In the genomic region with DNA sequence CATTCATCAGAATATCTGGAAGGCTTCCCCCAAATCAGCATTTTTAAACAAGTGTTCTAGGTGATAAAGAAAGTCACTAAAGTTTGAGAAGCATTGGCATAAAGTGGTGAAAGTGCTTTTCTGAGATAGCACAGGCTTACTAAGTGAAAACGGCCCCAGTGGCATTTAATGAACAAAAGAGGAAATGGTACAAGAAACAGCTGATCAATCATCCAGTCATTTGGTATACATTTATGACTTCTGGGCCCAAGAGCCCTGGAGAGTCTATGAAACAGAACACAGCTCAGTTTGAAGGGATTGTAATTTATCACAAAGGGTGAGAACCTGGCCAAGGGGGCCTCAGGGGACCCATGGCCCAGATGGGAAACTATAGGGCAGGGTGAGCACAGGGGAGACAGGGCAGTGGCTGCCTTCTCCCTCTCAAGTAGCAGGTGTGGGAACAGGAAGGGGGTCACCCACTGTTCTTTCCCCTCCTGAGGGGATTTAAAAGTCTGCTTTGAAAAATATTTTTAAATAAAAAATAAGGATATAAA, we compare ENCODE assay signal across 16 cellular contexts.
A peak's percentile ranks its signal among the peaks of the same experiment; 100 is the strongest.
DNase-seq lines count a peak whose midpoint lies in the region; ATAC-seq and TF ChIP-seq lines count a peak whose summit lies in the region.
"Had no signal": no experiment of that assay in that cellular context is flagged by ENCODE, and none has a peak within 500 bp of the region (broad histone marks: within the 10 kb centered on the region; RNA-seq: fewer than 3 reads in every experiment).

No MANE protein-coding gene starts in this region.

- H3K9me3 Mint-ChIP-seq in GM23338 (no peaks in the 10 kb centered on the region), type B pancreatic cell (no peaks in the 10 kb centered on the region)
- H3K9me3 Mint-ChIP-seq: neural crest cell had no signal

- H3K9me2 ChIP-seq in GM23338 (ENCODE audit: insufficient read depth): no peaks in the 10 kb centered on the region

- peak overlapping the region; percentile 44 for H2BK15ac ChIP-seq in mesenchymal stem cell (ENCODE audit: low read depth, poor library complexity, severe bottlenecking)

- no peak overlapping the region for H3K4me3 ChIP-seq in GM23338
- peak overlapping the region; percentile 7; the same call in 1 of the 2 replicates for H3K4me3 ChIP-seq in SK-N-MC
- no peak overlapping the region for H3K4me3 ChIP-seq in mesenchymal stem cell (ENCODE audit: insufficient read depth in 1 of 2, low read depth in 1 of 2, low read length in 2 of 2)
- H3K4me3 ChIP-seq: gastrocnemius medialis, right atrium auricular region had no signal

- peaks cover 21% of the 10 kb centered on the region for H3K4me1 ChIP-seq in GM23338 (ENCODE audit: insufficient read depth)
- peaks cover 17% of the 10 kb centered on the region for H3K4me1 ChIP-seq in mesenchymal stem cell (ENCODE audit: control insufficient read depth, insufficient read depth, low read depth, low read length)

- no peaks in the 10 kb centered on the region for H4K20me1 ChIP-seq in GM23338 (replicated peaks; ENCODE audit: insufficient read depth)

- H3K9ac ChIP-seq in SK-N-MC (ENCODE audit: insufficient read length) (no peak overlapping the region), mesenchymal stem cell (ENCODE audit: low read length) (no peak overlapping the region)

- no peaks in the 10 kb centered on the region for H3F3A ChIP-seq in GM23338 (replicated peaks; ENCODE audit: low read depth)

- no peaks in the 10 kb centered on the region for H3K79me2 ChIP-seq in GM23338 (replicated peaks; ENCODE audit: insufficient read depth)

- H3K9me3 ChIP-seq in SK-N-MC (ENCODE audit: low read depth, low read length) (no peaks in the 10 kb centered on the region), mesenchymal stem cell (ENCODE audit: control insufficient read depth, low read length) (no peaks in the 10 kb centered on the region)
- H3K9me3 ChIP-seq: gastrocnemius medialis, right atrium auricular region had no signal

- no peaks in the 10 kb centered on the region for H3K36me3 Mint-ChIP-seq in GM23338 (ENCODE audit: low read depth)
- H3K36me3 Mint-ChIP-seq in type B pancreatic cell: no peaks in the 10 kb centered on the region

- H3K18ac ChIP-seq in mesenchymal stem cell (ENCODE audit: low read depth in 1 of 2, low read length in 2 of 2): peak overlapping the region in 1 of 2 experiments; percentile 9

- no peak overlapping the region for H3K23ac ChIP-seq in mesenchymal stem cell (ENCODE audit: low read length in 2 of 2)

- H2BK5ac ChIP-seq in mesenchymal stem cell (ENCODE audit: low read depth, low read length, poor library complexity, severe bottlenecking): peak overlapping the region; percentile 81

- no peak overlapping the region for H3K14ac ChIP-seq in mesenchymal stem cell (ENCODE audit: low read length in 2 of 2)

- 0% methylated on average over 1 of the region's 1 CpG for WGBS in mesenchymal stem cell

- H3K4me2 ChIP-seq in GM23338: no peak overlapping the region
- no peak overlapping the region for H3K4me2 ChIP-seq in mesenchymal stem cell (ENCODE audit: low read length, poor library complexity, severe bottlenecking)

- H3K27me3 Mint-ChIP-seq in GM23338 (ENCODE audit: insufficient read depth, low read depth, poor library complexity) (peaks cover 4% of the 10 kb centered on the region), type B pancreatic cell (peaks cover 3% of the 10 kb centered on the region)

- peak overlapping the region; percentile 40 for H4K91ac ChIP-seq in mesenchymal stem cell (ENCODE audit: low read length)

- no peak overlapping the region for H4K8ac ChIP-seq in mesenchymal stem cell (ENCODE audit: low read length)

- no peaks in the 10 kb centered on the region for H3K36me3 ChIP-seq in GM23338 (ENCODE audit: insufficient read depth)
- no peaks in the 10 kb centered on the region for H3K36me3 ChIP-seq in SK-N-MC (ENCODE audit: insufficient read depth, low read length)
- no peaks in the 10 kb centered on the region for H3K36me3 ChIP-seq in mesenchymal stem cell (ENCODE audit: control insufficient read depth in 1 of 2, insufficient read depth in 2 of 2, low read depth in 1 of 2, low read length in 2 of 2)
- H3K36me3 ChIP-seq: gastrocnemius medialis, right atrium auricular region had no signal

- H3K27ac ChIP-seq in GM23338 (ENCODE audit: low read depth) (no peak overlapping the region), SK-N-MC (peak overlapping the region; percentile 44), mesenchymal stem cell (ENCODE audit: low read length, poor library complexity, severe bottlenecking) (peak overlapping the region; percentile 98)
- H3K27ac ChIP-seq: C4-2B, right atrium auricular region had no signal

- no peak for ATAC-seq in GM23338
- ATAC-seq: gastrocnemius medialis had no signal

- peak overlapping the region in 1 of 2 experiments; percentile 4 for H3K4ac ChIP-seq in mesenchymal stem cell (ENCODE audit: low read depth in 1 of 2, low read length in 2 of 2)

- DNase-seq in GM23338 (ENCODE audit: low spot score) (no peak), SK-N-MC (ENCODE audit: low read depth, low spot score) (no peak), mesenchymal stem cell (no peak), type B pancreatic cell (ENCODE audit: extremely low spot score, unreplicated experiment) (no peak), pons (ENCODE audit: low spot score) (no peak), cerebellum (ENCODE audit: low spot score) (no peak)
- DNase-seq in activated CD4-positive, alpha-beta T cell treated with anti-CD3 and anti-CD28 coated beads, Interleukin-2, amount 50 U/mL, for 1 hour: no peak
- DNase-seq: activated gamma-delta T cell treated with Interleukin-2 at 50 U/mL for 16 hours, gastrocnemius medialis, KBM-7, NCI-H1092 treated with DMSO at 0.1 percent for 48 hours, NCI-H226, SIG-M5 had no signal

- H3K4me1 Mint-ChIP-seq in GM23338 (peaks cover 27% of the 10 kb centered on the region), type B pancreatic cell (ENCODE audit: unreplicated experiment) (peaks cover 39% of the 10 kb centered on the region)

- H2AFZ ChIP-seq in GM23338: no peak overlapping the region
- no peak overlapping the region for H2AFZ ChIP-seq in mesenchymal stem cell (ENCODE audit: low read depth, low read length)

- 0 out of 2 replicates have a peak overlapping the region, but pooled peaks have one; percentile 63 for H3K27ac Mint-ChIP-seq in GM23338
- H3K27ac Mint-ChIP-seq in type B pancreatic cell: no peak overlapping the region

- no peak overlapping the region for H3K4me3 Mint-ChIP-seq in GM23338
- H3K4me3 Mint-ChIP-seq in type B pancreatic cell: peak overlapping the region; percentile 30
- H3K4me3 Mint-ChIP-seq: neural crest cell had no signal

- TF ChIP-seq CTCF in GM23338 (conservative IDR thresholded peaks at IDR 0.05; ENCODE audit: low read depth in 2 of 2): no peak
- TF ChIP-seq CTCF in type B pancreatic cell (conservative IDR thresholded peaks at IDR 0.05): no peak

- H2BK12ac ChIP-seq in mesenchymal stem cell (ENCODE audit: low read length in 2 of 2): no peak overlapping the region

- H2AK5ac ChIP-seq in mesenchymal stem cell (ENCODE audit: low read length, severe bottlenecking): peak overlapping the region; percentile 97

- no peak overlapping the region for H2BK120ac ChIP-seq in mesenchymal stem cell (ENCODE audit: low read depth, low read length)

- no peaks in the 10 kb centered on the region for H3K79me1 ChIP-seq in mesenchymal stem cell (replicated peaks; ENCODE audit: low read length, poor library complexity, severe bottlenecking)

- H3K27me3 ChIP-seq in GM23338 (ENCODE audit: insufficient read depth) (no peaks in the 10 kb centered on the region), mesenchymal stem cell (ENCODE audit: control insufficient read depth in 1 of 2, insufficient read depth in 1 of 2, low read length in 2 of 2) (no peaks in the 10 kb centered on the region)
- H3K27me3 ChIP-seq: gastrocnemius medialis, right atrium auricular region had no signal

TF ChIP-seq in GM23338, 12 proteins besides CTCF, POLR2A, EP300 and RAD21 (continues in another document):
- TF ChIP-seq NANOG (IDR thresholded peaks at IDR 0.05; ENCODE audit: borderline replicate concordance): no peak
